8 cellular contexts compared by ENCODE assay signal in the genomic region with DNA sequence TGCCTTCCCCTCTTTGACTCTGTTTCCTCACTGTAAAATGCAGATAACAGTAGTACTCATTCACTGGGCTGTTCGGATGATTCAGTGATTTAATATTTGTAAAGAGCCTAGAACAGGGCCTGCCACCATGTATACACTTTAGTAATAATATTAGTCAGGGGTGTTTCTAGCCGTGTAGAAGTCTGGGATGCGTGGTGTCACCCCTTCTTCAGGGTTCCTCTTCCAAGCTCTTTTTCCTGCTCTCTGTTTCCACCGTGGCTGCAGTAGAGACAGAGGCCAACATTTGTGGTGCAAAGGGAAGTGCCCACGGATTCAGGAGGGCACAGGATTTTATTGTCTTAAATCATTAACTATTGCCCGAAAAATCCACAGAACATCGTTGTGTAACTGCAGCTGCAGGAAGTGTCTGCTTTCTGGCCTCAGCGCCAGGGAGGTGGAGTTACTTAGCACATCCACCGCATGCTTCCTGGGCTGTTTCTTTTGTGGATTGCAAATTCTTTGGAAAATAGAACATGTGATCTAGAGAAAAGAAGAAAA.
A peak's percentile ranks its signal among the peaks of the same experiment; 100 is the strongest.
DNase-seq lines count a peak whose midpoint lies in the region; ATAC-seq and TF ChIP-seq lines count a peak whose summit lies in the region.
"Had no signal": no experiment of that assay in that cellular context is flagged by ENCODE, and none has a peak within 500 bp of the region (broad histone marks: within the 10 kb centered on the region; RNA-seq: fewer than 3 reads in every experiment).

No MANE protein-coding gene starts in this region.

- no peak for TF ChIP-seq CTCF in foreskin keratinocyte (conservative IDR thresholded peaks at IDR 0.05)

- peak overlapping the region; percentile 19 for H3K4me3 ChIP-seq in rectal smooth muscle tissue (ENCODE audit: low read length)

- ATAC-seq in HG02885 (IDR thresholded peaks at IDR 0.05; ENCODE audit: poor library complexity, unreplicated experiment) (peak; percentile 17), foreskin keratinocyte (peak; percentile 67)

- CTCF ChIA-PET in activated CD4-positive, alpha-beta memory T cell treated with anti-CD3 and anti-CD28 coated beads for 36 hours (lab: Charles Lee), result interaction anchor here (0.6 kb wide), 1 partner anchor 216 kb away, joined by 3 read pairs; no protein-coding TSS in a partner anchor

- H3K27ac ChIP-seq in foreskin keratinocyte (peak overlapping the region; percentile 58), rectal smooth muscle tissue (ENCODE audit: low read depth, low read length) (peak overlapping the region; percentile 48)

- no peaks in the 10 kb centered on the region for H3K36me3 Mint-ChIP-seq in activated CD4-positive, alpha-beta memory T cell treated with anti-CD3 and anti-CD28 coated beads for 36 hours

- intact Hi-C loops in activated CD4-positive, alpha-beta memory T cell treated with anti-CD3 and anti-CD28 coated beads for 36 hours (cut with micrococcal nuclease), result no loop called here

- no peak overlapping the region for H3K27ac Mint-ChIP-seq in activated CD4-positive, alpha-beta memory T cell treated with anti-CD3 and anti-CD28 coated beads for 36 hours
- H3K27ac Mint-ChIP-seq: T-helper 1 cell treated with Interleukin-12 subunit alpha and Interleukin-12 subunit beta and Interleukin-4 antibody, amounts not matched to agents 30 μg/mL and 1 μg/mL, for 36 hours had no signal

- POLR2A ChIA-PET in activated CD4-positive, alpha-beta memory T cell treated with anti-CD3 and anti-CD28 coated beads for 36 hours (lab: Charles Lee), result no interaction called here

- DNase-seq in SHP77 treated with DMSO at 0.1 percent for 48 hours (lab: John Stamatoyannopoulos, UW) (peak; percentile 78), foreskin keratinocyte (peak; percentile 65 to 74), germinal center (ENCODE audit: low spot score) (no peak)
- no peak for DNase-seq in activated CD4-positive, alpha-beta T cell treated with anti-CD3 and anti-CD28 coated beads, Interleukin-2, amount 50 U/mL, for 48 hours
- no peak for DNase-seq in activated CD4-positive, alpha-beta memory T cell treated with anti-CD3 and anti-CD28 coated beads for 36 hours

- no peaks in the 10 kb centered on the region for H3K4me1 Mint-ChIP-seq in activated CD4-positive, alpha-beta memory T cell treated with anti-CD3 and anti-CD28 coated beads for 36 hours (ENCODE audit: low read depth)

- H3K4me1 ChIP-seq in foreskin keratinocyte (peaks cover 41% of the 10 kb centered on the region), rectal smooth muscle tissue (ENCODE audit: control insufficient read depth, insufficient read depth, low read length) (peaks cover 37% of the 10 kb centered on the region)

- no peak overlapping the region for H3K9ac ChIP-seq in rectal smooth muscle tissue (ENCODE audit: low read length)

- no peaks in the 10 kb centered on the region for H3K27me3 ChIP-seq in foreskin keratinocyte
- H3K27me3 ChIP-seq in rectal smooth muscle tissue (ENCODE audit: control insufficient read depth, insufficient read depth, low read length), result no peaks in the 10 kb centered on the region

- no peaks in the 10 kb centered on the region for H3K9me3 Mint-ChIP-seq in activated CD4-positive, alpha-beta memory T cell treated with anti-CD3 and anti-CD28 coated beads for 36 hours
- H3K9me3 Mint-ChIP-seq: T-helper 1 cell treated with Interleukin-12 subunit alpha and Interleukin-12 subunit beta and Interleukin-4 antibody, amounts not matched to agents 30 μg/mL and 1 μg/mL, for 36 hours had no signal

- H3K36me3 ChIP-seq in rectal smooth muscle tissue (ENCODE audit: control insufficient read depth, insufficient read depth, low read length), result no peaks in the 10 kb centered on the region

- no peak overlapping the region for H3K4me3 Mint-ChIP-seq in activated CD4-positive, alpha-beta memory T cell treated with anti-CD3 and anti-CD28 coated beads for 36 hours
- H3K4me3 Mint-ChIP-seq: T-helper 1 cell treated with Interleukin-12 subunit alpha and Interleukin-12 subunit beta and Interleukin-4 antibody, amounts not matched to agents 30 μg/mL and 1 μg/mL, for 36 hours had no signal

- H3K27me3 Mint-ChIP-seq in activated CD4-positive, alpha-beta memory T cell treated with anti-CD3 and anti-CD28 coated beads for 36 hours, result peaks cover 18% of the 10 kb centered on the region

Comparison
In these comparisons a context has a peak if more than half of its experiments do, and no peak if none do; other contexts are left out.
1. DNase-seq: peak in SHP77 treated with DMSO at 0.1 percent for 48 hours (single experiment) and foreskin keratinocyte (2 of 2); none in activated CD4-positive, alpha-beta T cell treated with anti-CD3 and anti-CD28 coated beads, Interleukin-2, amount 50 U/mL, for 48 hours (0 of 2), activated CD4-positive, alpha-beta memory T cell treated with anti-CD3 and anti-CD28 coated beads for 36 hours (single experiment) and germinal center (single experiment).